Comparison of ENCODE assay signal across 1 cellular context in the genomic region with DNA sequence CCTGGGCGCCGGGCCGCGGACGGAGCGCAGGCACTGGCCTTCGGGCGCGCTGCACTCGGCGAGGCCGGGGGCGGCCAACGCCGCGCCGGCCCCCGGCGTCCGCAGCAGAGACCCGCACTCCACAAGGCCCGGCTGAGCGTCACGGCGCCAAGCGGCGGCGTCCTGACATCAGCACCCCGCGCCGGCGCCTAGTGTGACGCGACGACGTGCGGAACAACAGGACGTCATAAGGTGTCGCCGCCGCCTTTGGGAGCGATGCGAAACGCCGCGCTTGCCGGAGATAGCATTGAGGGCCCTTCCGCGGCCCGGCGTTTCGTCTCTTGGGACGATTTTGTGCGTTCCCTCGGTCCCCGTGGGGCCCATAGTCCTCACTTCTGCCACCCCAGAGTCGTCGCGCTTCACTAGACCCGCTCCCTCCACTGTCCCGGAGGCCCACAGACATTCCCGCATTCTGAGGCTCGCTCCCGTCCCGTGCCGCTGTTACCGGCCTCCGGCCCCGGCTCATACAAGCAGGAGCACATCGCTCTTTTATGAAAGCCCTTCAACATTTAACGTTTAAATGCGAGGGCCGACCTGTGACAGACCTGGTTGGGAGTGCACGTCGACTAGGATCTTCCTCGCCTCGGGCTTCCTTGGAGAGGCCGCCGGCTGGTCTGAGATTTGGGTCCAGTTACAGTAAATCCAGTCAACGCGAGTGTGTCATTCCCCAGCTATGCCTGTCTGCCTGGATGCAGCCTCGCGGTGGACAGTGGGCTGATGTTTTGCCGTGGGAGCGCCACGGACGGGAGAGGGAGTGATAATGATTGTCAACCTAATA.
TF ChIP-seq lines count a peak whose summit lies in the region.

A gene (minus strand): TSS at position 143 of the 817 bp plus-strand sequence. CDS start 306 bp downstream, outside the sequence.

TF ChIP-seq in HepG2, 621 proteins besides CTCF, POLR2A, EP300 and RAD21 (continued from another document and continues in another):
- TF ChIP-seq, protein P1, sequence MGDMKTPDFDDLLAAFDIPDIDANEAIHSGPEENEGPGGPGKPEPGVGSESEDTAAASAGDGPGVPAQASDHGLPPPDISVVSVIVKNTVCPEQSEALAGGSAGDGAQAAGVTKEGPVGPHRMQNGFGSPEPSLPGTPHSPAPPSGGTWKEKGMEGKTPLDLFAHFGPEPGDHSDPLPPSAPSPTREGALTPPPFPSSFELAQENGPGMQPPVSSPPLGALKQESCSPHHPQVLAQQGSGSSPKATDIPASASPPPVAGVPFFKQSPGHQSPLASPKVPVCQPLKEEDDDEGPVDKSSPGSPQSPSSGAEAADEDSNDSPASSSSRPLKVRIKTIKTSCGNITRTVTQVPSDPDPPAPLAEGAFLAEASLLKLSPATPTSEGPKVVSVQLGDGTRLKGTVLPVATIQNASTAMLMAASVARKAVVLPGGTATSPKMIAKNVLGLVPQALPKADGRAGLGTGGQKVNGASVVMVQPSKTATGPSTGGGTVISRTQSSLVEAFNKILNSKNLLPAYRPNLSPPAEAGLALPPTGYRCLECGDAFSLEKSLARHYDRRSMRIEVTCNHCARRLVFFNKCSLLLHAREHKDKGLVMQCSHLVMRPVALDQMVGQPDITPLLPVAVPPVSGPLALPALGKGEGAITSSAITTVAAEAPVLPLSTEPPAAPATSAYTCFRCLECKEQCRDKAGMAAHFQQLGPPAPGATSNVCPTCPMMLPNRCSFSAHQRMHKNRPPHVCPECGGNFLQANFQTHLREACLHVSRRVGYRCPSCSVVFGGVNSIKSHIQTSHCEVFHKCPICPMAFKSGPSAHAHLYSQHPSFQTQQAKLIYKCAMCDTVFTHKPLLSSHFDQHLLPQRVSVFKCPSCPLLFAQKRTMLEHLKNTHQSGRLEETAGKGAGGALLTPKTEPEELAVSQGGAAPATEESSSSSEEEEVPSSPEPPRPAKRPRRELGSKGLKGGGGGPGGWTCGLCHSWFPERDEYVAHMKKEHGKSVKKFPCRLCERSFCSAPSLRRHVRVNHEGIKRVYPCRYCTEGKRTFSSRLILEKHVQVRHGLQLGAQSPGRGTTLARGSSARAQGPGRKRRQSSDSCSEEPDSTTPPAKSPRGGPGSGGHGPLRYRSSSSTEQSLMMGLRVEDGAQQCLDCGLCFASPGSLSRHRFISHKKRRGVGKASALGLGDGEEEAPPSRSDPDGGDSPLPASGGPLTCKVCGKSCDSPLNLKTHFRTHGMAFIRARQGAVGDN (CRISPR knock-in tag; IDR thresholded peaks at IDR 0.05) = peak; percentile 55; the same call in 1 of the 2 replicates
- TF ChIP-seq ZNF432 (CRISPR knock-in tag; IDR thresholded peaks at IDR 0.05; ENCODE audit: borderline replicate concordance) = no peak
- TF ChIP-seq FLYWCH1 (CRISPR knock-in tag; IDR thresholded peaks at IDR 0.05) = no peak
- TF ChIP-seq TCF7L2 (IDR thresholded peaks at IDR 0.05; ENCODE audit: low read depth, low read length) = no peak
- TF ChIP-seq, protein P2, sequence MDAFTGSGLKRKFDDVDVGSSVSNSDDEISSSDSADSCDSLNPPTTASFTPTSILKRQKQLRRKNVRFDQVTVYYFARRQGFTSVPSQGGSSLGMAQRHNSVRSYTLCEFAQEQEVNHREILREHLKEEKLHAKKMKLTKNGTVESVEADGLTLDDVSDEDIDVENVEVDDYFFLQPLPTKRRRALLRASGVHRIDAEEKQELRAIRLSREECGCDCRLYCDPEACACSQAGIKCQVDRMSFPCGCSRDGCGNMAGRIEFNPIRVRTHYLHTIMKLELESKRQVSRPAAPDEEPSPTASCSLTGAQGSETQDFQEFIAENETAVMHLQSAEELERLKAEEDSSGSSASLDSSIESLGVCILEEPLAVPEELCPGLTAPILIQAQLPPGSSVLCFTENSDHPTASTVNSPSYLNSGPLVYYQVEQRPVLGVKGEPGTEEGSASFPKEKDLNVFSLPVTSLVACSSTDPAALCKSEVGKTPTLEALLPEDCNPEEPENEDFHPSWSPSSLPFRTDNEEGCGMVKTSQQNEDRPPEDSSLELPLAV (CRISPR knock-in tag; conservative IDR thresholded peaks at IDR 0.05; ENCODE audit: low read depth) = no peak
- TF ChIP-seq PCBP1 (IDR thresholded peaks at IDR 0.05; ENCODE audit: borderline replicate concordance, low read depth, low read length) = 0 out of 2 replicates have a peak, but pooled peaks have one; percentile 51
- TF ChIP-seq GATAD2A (CRISPR knock-in tag; IDR thresholded peaks at IDR 0.05) = peak; percentile 58
- peak; percentile 24; the same call in 1 of the 2 replicates for TF ChIP-seq BHLHE40 (IDR thresholded peaks at IDR 0.05; ENCODE audit: low read length)
- 0 out of 2 replicates have a peak, but pooled peaks have one; percentile 24 for TF ChIP-seq KLF11 (CRISPR knock-in tag; IDR thresholded peaks at IDR 0.05)
- TF ChIP-seq, protein P3, sequence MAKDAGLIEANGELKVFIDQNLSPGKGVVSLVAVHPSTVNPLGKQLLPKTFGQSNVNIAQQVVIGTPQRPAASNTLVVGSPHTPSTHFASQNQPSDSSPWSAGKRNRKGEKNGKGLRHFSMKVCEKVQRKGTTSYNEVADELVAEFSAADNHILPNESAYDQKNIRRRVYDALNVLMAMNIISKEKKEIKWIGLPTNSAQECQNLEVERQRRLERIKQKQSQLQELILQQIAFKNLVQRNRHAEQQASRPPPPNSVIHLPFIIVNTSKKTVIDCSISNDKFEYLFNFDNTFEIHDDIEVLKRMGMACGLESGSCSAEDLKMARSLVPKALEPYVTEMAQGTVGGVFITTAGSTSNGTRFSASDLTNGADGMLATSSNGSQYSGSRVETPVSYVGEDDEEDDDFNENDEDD (CRISPR knock-in tag; IDR thresholded peaks at IDR 0.05; ENCODE audit: borderline replicate concordance) = peak; percentile 62; the same call in 1 of the 2 replicates
- no peak for TF ChIP-seq NFIB (CRISPR knock-in tag; IDR thresholded peaks at IDR 0.05; ENCODE audit: borderline replicate concordance)
- 0 out of 2 replicates have a peak, but pooled peaks have one; percentile 31 for TF ChIP-seq MTF1 (CRISPR knock-in tag; IDR thresholded peaks at IDR 0.05)
- no peak; the same call in 1 of the 2 replicates for TF ChIP-seq ZFP82 (CRISPR knock-in tag; IDR thresholded peaks at IDR 0.05; ENCODE audit: borderline replicate concordance)
- no peak; the same call in 1 of the 2 replicates for TF ChIP-seq FOXC1 (CRISPR knock-in tag; IDR thresholded peaks at IDR 0.05; ENCODE audit: borderline replicate concordance)
- TF ChIP-seq, protein P4, sequence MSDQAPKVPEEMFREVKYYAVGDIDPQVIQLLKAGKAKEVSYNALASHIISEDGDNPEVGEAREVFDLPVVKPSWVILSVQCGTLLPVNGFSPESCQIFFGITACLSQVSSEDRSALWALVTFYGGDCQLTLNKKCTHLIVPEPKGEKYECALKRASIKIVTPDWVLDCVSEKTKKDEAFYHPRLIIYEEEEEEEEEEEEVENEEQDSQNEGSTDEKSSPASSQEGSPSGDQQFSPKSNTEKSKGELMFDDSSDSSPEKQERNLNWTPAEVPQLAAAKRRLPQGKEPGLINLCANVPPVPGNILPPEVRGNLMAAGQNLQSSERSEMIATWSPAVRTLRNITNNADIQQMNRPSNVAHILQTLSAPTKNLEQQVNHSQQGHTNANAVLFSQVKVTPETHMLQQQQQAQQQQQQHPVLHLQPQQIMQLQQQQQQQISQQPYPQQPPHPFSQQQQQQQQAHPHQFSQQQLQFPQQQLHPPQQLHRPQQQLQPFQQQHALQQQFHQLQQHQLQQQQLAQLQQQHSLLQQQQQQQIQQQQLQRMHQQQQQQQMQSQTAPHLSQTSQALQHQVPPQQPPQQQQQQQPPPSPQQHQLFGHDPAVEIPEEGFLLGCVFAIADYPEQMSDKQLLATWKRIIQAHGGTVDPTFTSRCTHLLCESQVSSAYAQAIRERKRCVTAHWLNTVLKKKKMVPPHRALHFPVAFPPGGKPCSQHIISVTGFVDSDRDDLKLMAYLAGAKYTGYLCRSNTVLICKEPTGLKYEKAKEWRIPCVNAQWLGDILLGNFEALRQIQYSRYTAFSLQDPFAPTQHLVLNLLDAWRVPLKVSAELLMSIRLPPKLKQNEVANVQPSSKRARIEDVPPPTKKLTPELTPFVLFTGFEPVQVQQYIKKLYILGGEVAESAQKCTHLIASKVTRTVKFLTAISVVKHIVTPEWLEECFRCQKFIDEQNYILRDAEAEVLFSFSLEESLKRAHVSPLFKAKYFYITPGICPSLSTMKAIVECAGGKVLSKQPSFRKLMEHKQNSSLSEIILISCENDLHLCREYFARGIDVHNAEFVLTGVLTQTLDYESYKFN (CRISPR knock-in tag; conservative IDR thresholded peaks at IDR 0.05) = no peak
- TF ChIP-seq ZNF33B (CRISPR knock-in tag; IDR thresholded peaks at IDR 0.05) = peak; percentile 22; the same call in 1 of the 2 replicates
- TF ChIP-seq, protein P5, sequence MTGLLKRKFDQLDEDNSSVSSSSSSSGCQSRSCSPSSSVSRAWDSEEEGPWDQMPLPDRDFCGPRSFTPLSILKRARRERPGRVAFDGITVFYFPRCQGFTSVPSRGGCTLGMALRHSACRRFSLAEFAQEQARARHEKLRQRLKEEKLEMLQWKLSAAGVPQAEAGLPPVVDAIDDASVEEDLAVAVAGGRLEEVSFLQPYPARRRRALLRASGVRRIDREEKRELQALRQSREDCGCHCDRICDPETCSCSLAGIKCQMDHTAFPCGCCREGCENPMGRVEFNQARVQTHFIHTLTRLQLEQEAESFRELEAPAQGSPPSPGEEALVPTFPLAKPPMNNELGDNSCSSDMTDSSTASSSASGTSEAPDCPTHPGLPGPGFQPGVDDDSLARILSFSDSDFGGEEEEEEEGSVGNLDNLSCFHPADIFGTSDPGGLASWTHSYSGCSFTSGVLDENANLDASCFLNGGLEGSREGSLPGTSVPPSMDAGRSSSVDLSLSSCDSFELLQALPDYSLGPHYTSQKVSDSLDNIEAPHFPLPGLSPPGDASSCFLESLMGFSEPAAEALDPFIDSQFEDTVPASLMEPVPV (CRISPR knock-in tag; IDR thresholded peaks at IDR 0.05) = 0 out of 2 replicates have a peak, but pooled peaks have one; percentile 45
- no peak for TF ChIP-seq SNAPC2 (CRISPR knock-in tag; IDR thresholded peaks at IDR 0.05)
- TF ChIP-seq SAFB2 (CRISPR knock-in tag; IDR thresholded peaks at IDR 0.05; ENCODE audit: borderline replicate concordance, low read depth) = no peak
- TF ChIP-seq SOX6 (IDR thresholded peaks at IDR 0.05) = no peak
- TF ChIP-seq SOX6 (CRISPR knock-in tag; IDR thresholded peaks at IDR 0.05) = peak; percentile 45; the same call in 1 of the 2 replicates
- peak; percentile 88 for TF ChIP-seq ZNF598 (CRISPR knock-in tag; IDR thresholded peaks at IDR 0.05; ENCODE audit: borderline replicate concordance)
- TF ChIP-seq ONECUT2 (CRISPR knock-in tag; IDR thresholded peaks at IDR 0.05) = no peak
- TF ChIP-seq TCF7 (IDR thresholded peaks at IDR 0.05; ENCODE audit: low read depth) = no peak
- TF ChIP-seq ZNF792 (CRISPR knock-in tag; IDR thresholded peaks at IDR 0.05) = peak; percentile 27; the same call in 1 of the 2 replicates
- peak; percentile 61; the same call in 1 of the 2 replicates for TF ChIP-seq TGIF2 (CRISPR knock-in tag; IDR thresholded peaks at IDR 0.05)
- no peak for TF ChIP-seq MTA3 (CRISPR knock-in tag; IDR thresholded peaks at IDR 0.05)
- TF ChIP-seq ZNF563 (CRISPR knock-in tag; IDR thresholded peaks at IDR 0.05) = no peak
- TF ChIP-seq, protein P6, sequence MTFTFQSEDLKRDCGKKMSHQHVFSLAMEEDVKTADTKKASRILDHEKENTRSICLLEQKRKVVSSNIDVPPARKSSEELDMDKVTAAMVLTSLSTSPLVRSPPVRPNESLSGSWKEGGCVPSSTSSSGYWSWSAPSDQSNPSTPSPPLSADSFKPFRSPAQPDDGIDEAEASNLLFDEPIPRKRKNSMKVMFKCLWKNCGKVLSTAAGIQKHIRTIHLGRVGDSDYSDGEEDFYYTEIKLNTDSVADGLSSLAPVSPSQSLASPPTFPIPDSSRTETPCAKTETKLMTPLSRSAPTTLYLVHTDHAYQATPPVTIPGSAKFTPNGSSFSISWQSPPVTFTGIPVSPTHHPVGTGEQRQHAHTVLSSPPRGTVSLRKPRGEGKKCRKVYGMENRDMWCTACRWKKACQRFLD (CRISPR knock-in tag; IDR thresholded peaks at IDR 0.05; ENCODE audit: borderline replicate concordance) = no peak
- TF ChIP-seq ZNF160 (CRISPR knock-in tag; IDR thresholded peaks at IDR 0.05) = no peak
- TF ChIP-seq FOXO1 (CRISPR knock-in tag; IDR thresholded peaks at IDR 0.05) = peak; percentile 83
- peak; percentile 81 for TF ChIP-seq ZFX (CRISPR knock-in tag; IDR thresholded peaks at IDR 0.05; ENCODE audit: low read depth)
- TF ChIP-seq TOPORS (CRISPR knock-in tag; IDR thresholded peaks at IDR 0.05) = peak; percentile 25; the same call in 1 of the 2 replicates
- 0 out of 2 replicates have a peak, but pooled peaks have one; percentile 44 for TF ChIP-seq ZNF737 (CRISPR knock-in tag; IDR thresholded peaks at IDR 0.05; ENCODE audit: borderline replicate concordance)
- TF ChIP-seq, protein P7, sequence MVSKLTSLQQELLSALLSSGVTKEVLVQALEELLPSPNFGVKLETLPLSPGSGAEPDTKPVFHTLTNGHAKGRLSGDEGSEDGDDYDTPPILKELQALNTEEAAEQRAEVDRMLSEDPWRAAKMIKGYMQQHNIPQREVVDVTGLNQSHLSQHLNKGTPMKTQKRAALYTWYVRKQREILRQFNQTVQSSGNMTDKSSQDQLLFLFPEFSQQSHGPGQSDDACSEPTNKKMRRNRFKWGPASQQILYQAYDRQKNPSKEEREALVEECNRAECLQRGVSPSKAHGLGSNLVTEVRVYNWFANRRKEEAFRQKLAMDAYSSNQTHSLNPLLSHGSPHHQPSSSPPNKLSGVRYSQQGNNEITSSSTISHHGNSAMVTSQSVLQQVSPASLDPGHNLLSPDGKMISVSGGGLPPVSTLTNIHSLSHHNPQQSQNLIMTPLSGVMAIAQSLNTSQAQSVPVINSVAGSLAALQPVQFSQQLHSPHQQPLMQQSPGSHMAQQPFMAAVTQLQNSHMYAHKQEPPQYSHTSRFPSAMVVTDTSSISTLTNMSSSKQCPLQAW (CRISPR knock-in tag; IDR thresholded peaks at IDR 0.05) = no peak
- TF ChIP-seq, protein P8, sequence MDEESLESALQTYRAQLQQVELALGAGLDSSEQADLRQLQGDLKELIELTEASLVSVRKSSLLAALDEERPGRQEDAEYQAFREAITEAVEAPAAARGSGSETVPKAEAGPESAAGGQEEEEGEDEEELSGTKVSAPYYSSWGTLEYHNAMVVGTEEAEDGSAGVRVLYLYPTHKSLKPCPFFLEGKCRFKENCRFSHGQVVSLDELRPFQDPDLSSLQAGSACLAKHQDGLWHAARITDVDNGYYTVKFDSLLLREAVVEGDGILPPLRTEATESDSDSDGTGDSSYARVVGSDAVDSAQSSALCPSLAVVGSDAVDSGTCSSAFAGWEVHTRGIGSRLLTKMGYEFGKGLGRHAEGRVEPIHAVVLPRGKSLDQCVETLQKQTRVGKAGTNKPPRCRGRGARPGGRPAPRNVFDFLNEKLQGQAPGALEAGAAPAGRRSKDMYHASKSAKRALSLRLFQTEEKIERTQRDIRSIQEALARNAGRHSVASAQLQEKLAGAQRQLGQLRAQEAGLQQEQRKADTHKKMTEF (CRISPR knock-in tag; IDR thresholded peaks at IDR 0.05) = peak; percentile 37; the same call in 1 of the 2 replicates
- no peak for TF ChIP-seq ZMYM3 (CRISPR knock-in tag; IDR thresholded peaks at IDR 0.05)
- peak; percentile 41; the same call in 1 of the 2 replicates for TF ChIP-seq MED1 (CRISPR knock-in tag; IDR thresholded peaks at IDR 0.05)
- TF ChIP-seq, protein P9, sequence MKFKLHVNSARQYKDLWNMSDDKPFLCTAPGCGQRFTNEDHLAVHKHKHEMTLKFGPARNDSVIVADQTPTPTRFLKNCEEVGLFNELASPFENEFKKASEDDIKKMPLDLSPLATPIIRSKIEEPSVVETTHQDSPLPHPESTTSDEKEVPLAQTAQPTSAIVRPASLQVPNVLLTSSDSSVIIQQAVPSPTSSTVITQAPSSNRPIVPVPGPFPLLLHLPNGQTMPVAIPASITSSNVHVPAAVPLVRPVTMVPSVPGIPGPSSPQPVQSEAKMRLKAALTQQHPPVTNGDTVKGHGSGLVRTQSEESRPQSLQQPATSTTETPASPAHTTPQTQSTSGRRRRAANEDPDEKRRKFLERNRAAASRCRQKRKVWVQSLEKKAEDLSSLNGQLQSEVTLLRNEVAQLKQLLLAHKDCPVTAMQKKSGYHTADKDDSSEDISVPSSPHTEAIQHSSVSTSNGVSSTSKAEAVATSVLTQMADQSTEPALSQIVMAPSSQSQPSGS (CRISPR knock-in tag; IDR thresholded peaks at IDR 0.05) = peak; percentile 75; the same call in 1 of the 2 replicates
- no peak for TF ChIP-seq NFE2L2 (IDR thresholded peaks at IDR 0.05; ENCODE audit: low read length)
